33 cellular contexts compared by ENCODE assay signal in the genomic region with DNA sequence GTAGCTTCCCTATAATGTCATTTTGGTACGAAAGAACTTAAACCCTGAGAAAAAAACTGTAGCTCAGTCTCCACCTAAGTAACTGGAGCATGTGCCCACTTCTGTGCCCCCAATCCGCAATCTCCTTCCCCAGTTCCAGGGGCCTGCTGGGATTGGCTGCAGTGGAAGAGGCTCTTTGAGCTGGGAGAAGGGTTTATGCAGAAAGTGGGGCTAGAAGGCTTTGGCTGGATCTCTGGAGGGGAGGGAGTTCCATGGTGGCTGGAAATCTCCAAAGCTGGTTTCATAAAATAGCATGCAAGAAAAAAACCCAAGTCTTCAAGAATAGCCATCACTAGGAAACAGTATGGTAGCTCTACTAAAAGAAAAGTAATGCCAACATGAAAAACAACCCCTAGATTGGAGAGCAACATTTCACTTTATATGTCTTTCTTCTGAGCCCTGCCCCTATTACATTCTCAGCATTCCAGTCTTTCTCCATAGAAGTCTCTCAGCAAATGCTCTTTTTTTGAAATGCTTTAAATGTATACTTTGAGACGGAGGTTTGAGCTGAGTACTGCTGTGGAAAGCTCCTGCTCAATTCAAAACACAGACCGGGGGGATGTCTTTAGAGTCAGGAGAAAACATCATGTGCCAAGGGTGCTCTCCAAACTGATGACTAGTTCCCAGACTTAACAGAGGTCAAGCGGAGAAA. TPM values are rescaled to one million over a fixed set of nuclear protein-coding genes. Genes with fewer than 3 reads are reported as not detected.
A peak's percentile ranks its signal among the peaks of the same experiment; 100 is the strongest.
DNase-seq lines count a peak whose midpoint lies in the region; ATAC-seq and TF ChIP-seq lines count a peak whose summit lies in the region.
"Had no signal": no experiment of that assay in that cellular context is flagged by ENCODE, and none has a peak within 500 bp of the region (broad histone marks: within the 10 kb centered on the region; RNA-seq: fewer than 3 reads in every experiment).

No MANE protein-coding gene starts in this region.

- H3K4me2 ChIP-seq in GM23338 (0 out of 2 replicates have a peak overlapping the region, but pooled peaks have one; percentile 15), hepatocyte (peak overlapping the region; percentile 49)
- H3K4me2 ChIP-seq: A549 had no signal

- WGBS in hepatocyte (ENCODE audit: low lambda C conversion rate, missing lambda C conversion rate) = 64% methylated on average over 5 of the region's 5 CpGs

- H3K9me2 ChIP-seq in GM23338 (ENCODE audit: insufficient read depth) = no peaks in the 10 kb centered on the region
- no peaks in the 10 kb centered on the region for H3K9me2 ChIP-seq in hepatocyte (replicated peaks; ENCODE audit: insufficient read depth)

- H3K9me3 ChIP-seq in hepatocyte (ENCODE audit: low read depth) = no peaks in the 10 kb centered on the region
- no peaks in the 10 kb centered on the region for H3K9me3 ChIP-seq in right atrium auricular region
- H3K9me3 ChIP-seq: A549, ascending aorta, esophagus muscularis mucosa, heart left ventricle, pancreas, suprapubic skin had no signal

- no peaks in the 10 kb centered on the region for H3K36me3 ChIP-seq in GM23338 (ENCODE audit: insufficient read depth)
- H3K36me3 ChIP-seq in hepatocyte (replicated peaks; ENCODE audit: insufficient read depth, low read depth) = no peaks in the 10 kb centered on the region
- no peaks in the 10 kb centered on the region for H3K36me3 ChIP-seq in right atrium auricular region
- H3K36me3 ChIP-seq: ascending aorta, pancreas had no signal

- peak; percentile 69 for DNase-seq in GM23338 (ENCODE audit: low spot score)
- peak; percentile 27 for DNase-seq in astrocyte of the hippocampus (ENCODE audit: low read depth, low spot score)
- no peak for DNase-seq in hepatocyte (ENCODE audit: low spot score)
- DNase-seq in osteocyte (ENCODE audit: extremely low spot score, unreplicated experiment) = no peak
- no peak for DNase-seq in T-helper 9 cell
- no peak for DNase-seq in right atrium auricular region (ENCODE audit: low spot score)
- no peak for DNase-seq in LoVo (ENCODE audit: low spot score)
- DNase-seq: activated CD4-positive, alpha-beta T cell treated with anti-CD3 and anti-CD28 coated beads, Interleukin-2, amount 10 ng/mL, durations not matched to agents 7 days and 5 days; activated effector memory CD4-positive, alpha-beta T cell treated with Interleukin-2 at 50 U/mL for 16 hours; activated T-cell treated with anti-CD3 and anti-CD28 coated beads, Interleukin-2, amount 50 U/mL, for 1 hour; CD8-positive, alpha-beta T cell; dermis blood vessel endothelial cell; EL; foreskin melanocyte; heart left ventricle; left cardiac atrium; NCI-H1048; NCI-H1694 treated with DMSO at 0.1 percent for 48 hours; NCI-H446; NCI-H748 treated with DMSO at 0.1 percent for 48 hours; nephron progenitor cell; pancreas; retina; small intestine; stimulated activated naive CD4-positive, alpha-beta T cell treated with Interleukin-2 at 50 U/mL for 16 hours had no signal

- H3K27me3 ChIP-seq in GM23338 (ENCODE audit: insufficient read depth) (no peaks in the 10 kb centered on the region), hepatocyte (no peaks in the 10 kb centered on the region), right atrium auricular region (no peaks in the 10 kb centered on the region)
- H3K27me3 ChIP-seq: ascending aorta, esophagus muscularis mucosa, heart left ventricle, pancreas, suprapubic skin had no signal

- ATAC-seq in GM23338 = peak; percentile 54
- no peak for ATAC-seq in activated CD4-positive, CD25-positive, alpha-beta regulatory T cell treated with anti-CD3 and anti-CD28 coated beads, Interleukin-2, amount 50 U/mL, for 24 hours
- ATAC-seq: A549; CD8-positive, alpha-beta T cell; heart left ventricle; left cardiac atrium; pancreas had no signal

- H3K27ac Mint-ChIP-seq in GM23338 (no peak overlapping the region), osteocyte (ENCODE audit: unreplicated experiment) (peak overlapping the region; percentile 64)
- H3K27ac Mint-ChIP-seq: activated CD4-positive, alpha-beta T cell treated with anti-CD3 and anti-CD28 coated beads, Interleukin-2, amount 10 ng/mL, durations not matched to agents 7 days and 5 days; activated naive CD8-positive, alpha-beta T cell; CD8-positive, alpha-beta T cell; nephron progenitor cell had no signal

- H3K27ac ChIP-seq in GM23338 (ENCODE audit: low read depth) = peak overlapping the region; percentile 9; the same call in 1 of the 2 replicates
- no peak overlapping the region for H3K27ac ChIP-seq in hepatocyte
- H3K27ac ChIP-seq in right atrium auricular region = no peak overlapping the region
- H3K27ac ChIP-seq: A549, ascending aorta, esophagus muscularis mucosa, heart left ventricle, pancreas, suprapubic skin had no signal

- no peaks in the 10 kb centered on the region for H3K79me2 ChIP-seq in GM23338 (replicated peaks; ENCODE audit: insufficient read depth)
- H3K79me2 ChIP-seq in hepatocyte = no peaks in the 10 kb centered on the region

- H3K4me3 ChIP-seq in GM23338 (no peak overlapping the region), hepatocyte (no peak overlapping the region), right atrium auricular region (no peak overlapping the region)
- H3K4me3 ChIP-seq: A549, ascending aorta, esophagus muscularis mucosa, heart left ventricle, lung, pancreas, suprapubic skin had no signal

- no peak overlapping the region for H2AFZ ChIP-seq in GM23338
- no peak overlapping the region for H2AFZ ChIP-seq in hepatocyte

- H3K9me3 Mint-ChIP-seq in GM23338 (no peaks in the 10 kb centered on the region), osteocyte (ENCODE audit: unreplicated experiment) (no peaks in the 10 kb centered on the region)
- H3K9me3 Mint-ChIP-seq: activated CD4-positive, alpha-beta T cell treated with anti-CD3 and anti-CD28 coated beads, Interleukin-2, amount 10 ng/mL, durations not matched to agents 7 days and 5 days; CD8-positive, alpha-beta T cell; central memory CD8-positive, alpha-beta T cell; nephron progenitor cell had no signal

- H4K20me1 ChIP-seq in GM23338 (replicated peaks; ENCODE audit: insufficient read depth) = no peaks in the 10 kb centered on the region
- no peaks in the 10 kb centered on the region for H4K20me1 ChIP-seq in hepatocyte (ENCODE audit: insufficient read depth, poor library complexity, severe bottlenecking)

- TF ChIP-seq CTCF in GM23338 (conservative IDR thresholded peaks at IDR 0.05; ENCODE audit: low read depth in 2 of 2) (no peak), hepatocyte (IDR thresholded peaks at IDR 0.05; ENCODE audit: poor library complexity) (no peak), osteocyte (IDR thresholded peaks at IDR 0.05) (no peak), right atrium auricular region (IDR thresholded peaks at IDR 0.05) (no peak)

- H3K4me1 ChIP-seq in GM23338 (ENCODE audit: insufficient read depth) (peaks cover 7% of the 10 kb centered on the region; the same call in 1 of the 2 replicates), hepatocyte (ENCODE audit: insufficient read depth) (no peaks in the 10 kb centered on the region), right atrium auricular region (no peaks in the 10 kb centered on the region)
- H3K4me1 ChIP-seq: A549, ascending aorta, esophagus muscularis mucosa, heart left ventricle, pancreas, suprapubic skin had no signal

- H3K4me1 Mint-ChIP-seq in GM23338 (peaks cover 11% of the 10 kb centered on the region), osteocyte (ENCODE audit: unreplicated experiment) (peaks cover 12% of the 10 kb centered on the region)
- H3K4me1 Mint-ChIP-seq: activated CD4-positive, alpha-beta T cell treated with anti-CD3 and anti-CD28 coated beads, Interleukin-2, amount 10 ng/mL, durations not matched to agents 7 days and 5 days; central memory CD8-positive, alpha-beta T cell had no signal

- H3K4me3 Mint-ChIP-seq in GM23338 (0 out of 3 replicates have a peak overlapping the region, but pooled peaks have one; percentile 4), osteocyte (ENCODE audit: unreplicated experiment) (no peak overlapping the region)
- H3K4me3 Mint-ChIP-seq: activated CD4-positive, alpha-beta T cell treated with anti-CD3 and anti-CD28 coated beads, Interleukin-2, amount 10 ng/mL, durations not matched to agents 7 days and 5 days; activated naive CD8-positive, alpha-beta T cell; CD8-positive, alpha-beta T cell; central memory CD8-positive, alpha-beta T cell; nephron progenitor cell had no signal

- no peaks in the 10 kb centered on the region for H3K36me3 Mint-ChIP-seq in GM23338 (ENCODE audit: low read depth)
- peaks cover 5% of the 10 kb centered on the region for H3K36me3 Mint-ChIP-seq in osteocyte (ENCODE audit: unreplicated experiment)

- peaks cover 2% of the 10 kb centered on the region for H3K27me3 Mint-ChIP-seq in GM23338 (ENCODE audit: insufficient read depth, low read depth, poor library complexity)
- H3K27me3 Mint-ChIP-seq in osteocyte (ENCODE audit: unreplicated experiment) = no peaks in the 10 kb centered on the region
- H3K27me3 Mint-ChIP-seq: activated CD4-positive, alpha-beta T cell treated with anti-CD3 and anti-CD28 coated beads, Interleukin-2, amount 10 ng/mL, durations not matched to agents 7 days and 5 days; activated naive CD8-positive, alpha-beta T cell; central memory CD8-positive, alpha-beta T cell had no signal

- H3F3A ChIP-seq in GM23338 (replicated peaks; ENCODE audit: low read depth) = no peaks in the 10 kb centered on the region

TF ChIP-seq in GM23338, 12 proteins besides CTCF, POLR2A, EP300 and RAD21 (continues in another document):
- peak; percentile 53; the same call in 1 of the 2 replicates for TF ChIP-seq ZNF114 (CRISPR knock-in tag; IDR thresholded peaks at IDR 0.05)

RNA-seq across cellular contexts. Expression of gene FOXO3, which starts 36.0 kb away (rescaled TPM):
- 20.2 and 20.4 TPM in 2 replicates for total RNA-seq in GM23338 (2014; rRNA removed; shearing (Covaris generic))
- 9.1 and 9.8 TPM in 2 replicates for polyA plus RNA-seq in GM23338 (2016; fragmentation: Nextera tagmentation; extraction: Ambion mirVana)
- total RNA-seq in hepatocyte = 51.0 and 54.9 TPM in 2 replicates
- 44.6 and 50.1 TPM in 2 replicates for polyA plus RNA-seq in hepatocyte
- total RNA-seq in osteocyte = 60.3 and 62.9 TPM in 2 replicates
- 10 to 100 TPM; 54.5 to 60.9 TPM for total RNA-seq in right atrium auricular region

Comparison
In these comparisons a context has a peak if more than half of its experiments do, and no peak if none do; other contexts are left out.
1. DNase-seq: peak in GM23338 (single experiment) and astrocyte of the hippocampus (single experiment); none in hepatocyte (single experiment), osteocyte (single experiment), T-helper 9 cell (single experiment), right atrium auricular region (single experiment) and LoVo (single experiment).